In the genomic region with DNA sequence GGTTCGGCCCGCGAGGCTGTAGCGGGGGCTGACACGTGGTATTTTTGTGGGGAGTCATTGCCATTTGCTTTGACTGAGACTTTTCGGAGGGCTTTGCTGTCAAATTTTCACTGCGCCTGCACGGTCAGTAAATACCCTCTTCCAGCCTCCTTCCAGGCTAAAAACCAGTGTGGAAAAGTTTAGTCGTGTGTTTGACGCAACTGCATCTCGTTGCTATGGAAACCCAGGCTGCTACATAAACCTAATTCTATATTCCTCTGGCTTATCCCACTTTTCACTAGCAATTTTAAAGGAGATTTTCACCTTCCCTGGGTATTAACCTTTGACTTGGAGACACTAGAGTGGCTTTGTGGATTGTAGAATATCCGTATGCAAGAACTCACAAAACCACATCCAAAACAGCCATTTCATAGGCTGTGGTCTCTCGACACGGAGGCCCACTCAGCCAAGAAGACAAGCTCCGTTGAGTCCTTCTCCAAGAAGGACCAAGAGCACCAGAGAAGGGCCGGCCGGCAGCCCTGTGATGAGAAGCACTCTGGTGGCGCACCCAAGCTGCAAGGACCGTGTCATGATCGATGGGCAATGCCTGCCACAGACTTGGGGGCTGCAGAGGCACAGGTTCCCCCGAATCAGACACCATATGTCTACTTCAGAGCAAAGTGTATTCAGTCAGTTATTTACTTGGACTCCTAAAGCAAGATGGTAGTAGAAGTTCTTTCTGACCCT, we compare ENCODE assay signal across 24 cellular contexts. TPM values are rescaled to one million over a fixed set of nuclear protein-coding genes. Genes with fewer than 3 reads are reported as not detected.
"Had no signal": no experiment of that assay in that cellular context is flagged by ENCODE, and none has a peak within 500 bp of the region (broad histone marks: within the 10 kb centered on the region; RNA-seq: fewer than 3 reads in every experiment).

No MANE protein-coding gene starts in this region.

- H3K4me3 Mint-ChIP-seq: activated CD8-positive, alpha-beta memory T cell treated with anti-CD3 and anti-CD28 coated beads, Interleukin-2, amount 10 ng/mL, durations not matched to agents 7 days and 5 days; activated naive CD4-positive, alpha-beta T cell treated with anti-CD3 and anti-CD28 coated beads for 36 hours; stimulated activated naive CD8-positive, alpha-beta T cell treated with anti-CD3 and anti-CD28 coated beads, Interleukin-15, amount 100 ng/mL, for 72 hours; T-helper 17 cell had no signal

- H3K9me3 Mint-ChIP-seq: stimulated activated naive CD8-positive, alpha-beta T cell treated with anti-CD3 and anti-CD28 coated beads, Interleukin-15, amount 100 ng/mL, for 72 hours had no signal

- H3K27ac ChIP-seq: ascending aorta, pancreas, right lobe of liver, thoracic aorta, upper lobe of left lung, WERI-Rb-1 had no signal

- H3K4me3 ChIP-seq: ascending aorta, left ventricle myocardium inferior, pancreas, right lobe of liver, thoracic aorta, upper lobe of left lung had no signal

- H3K36me3 Mint-ChIP-seq: activated CD8-positive, alpha-beta memory T cell treated with anti-CD3 and anti-CD28 coated beads, Interleukin-2, amount 10 ng/mL, durations not matched to agents 7 days and 5 days had no signal

- DNase-seq: activated CD4-positive, alpha-beta T cell treated with anti-CD3 and anti-CD28 coated beads for 1 hour; activated CD4-positive, alpha-beta T cell treated with anti-CD3 and anti-CD28 coated beads, Interleukin-2, amount 50 U/mL, for 48 hours; activated CD8-positive, alpha-beta memory T cell treated with anti-CD3 and anti-CD28 coated beads, Interleukin-2, amount 10 ng/mL, durations not matched to agents 7 days and 5 days; activated naive CD4-positive, alpha-beta T cell treated with anti-CD3 and anti-CD28 coated beads for 36 hours; activated T-cell treated with anti-CD3 and anti-CD28 coated beads, Interleukin-2, amount 50 U/mL, for 1 hour; erythroblast; left ventricle myocardium inferior; mammary epithelial cell; pancreas; right lobe of liver; small intestine; stimulated activated CD4-positive, alpha-beta T cell treated with anti-CD3 and anti-CD28 coated beads, Interleukin-15, amount 100 ng/mL, for 24 hours; stimulated activated CD4-positive, alpha-beta T cell treated with anti-CD3 and anti-CD28 coated beads, Interleukin-2, amount 100 ng/mL, for 48 hours; stimulated activated naive CD8-positive, alpha-beta T cell treated with anti-CD3 and anti-CD28 coated beads, Interleukin-15, amount 100 ng/mL, for 72 hours; T-helper 17 cell; WERI-Rb-1 had no signal

- H3K27ac Mint-ChIP-seq: activated CD8-positive, alpha-beta memory T cell treated with anti-CD3 and anti-CD28 coated beads, Interleukin-2, amount 10 ng/mL, durations not matched to agents 7 days and 5 days; activated naive CD4-positive, alpha-beta T cell treated with anti-CD3 and anti-CD28 coated beads for 36 hours; stimulated activated naive CD8-positive, alpha-beta T cell treated with anti-CD3 and anti-CD28 coated beads, Interleukin-15, amount 100 ng/mL, for 72 hours; T-helper 17 cell had no signal

- H3K27me3 ChIP-seq: ascending aorta, pancreas, right lobe of liver, upper lobe of left lung had no signal

RNA-seq across cellular contexts. Expression of a gene that starts 38.4 kb away (rescaled TPM):
- total RNA-seq: activated naive CD4-positive, alpha-beta T cell treated with anti-CD3 and anti-CD28 coated beads for 36 hours; ascending aorta; bronchial epithelial cell; chondrocyte; left ventricle myocardium inferior; mononuclear cell; pulmonary artery endothelial cell; SK-MEL-5; T-helper 17 cell had no signal
